In genomic region chr16:11079657-11080187, GRCh38 we compare ENCODE assay signal across 8 cellular contexts.
DNase-seq lines count a peak whose midpoint lies in the region; ATAC-seq and TF ChIP-seq lines count a peak whose summit lies in the region.

No MANE protein-coding gene starts in this region.

- H3K9me2 ChIP-seq in GM23248 (ENCODE audit: insufficient read depth) = no peaks in the 10 kb centered on the region

- peak overlapping the region; percentile 90 to 94 for H3K27ac Mint-ChIP-seq in activated naive CD4-positive, alpha-beta T cell treated with anti-CD3 and anti-CD28 coated beads, Interleukin-2, amount 50 U/mL, for 72 hours
- H3K27ac Mint-ChIP-seq in memory B cell = peak overlapping the region; percentile 76
- H3K27ac Mint-ChIP-seq in CD8-positive, alpha-beta T cell = no peak overlapping the region

- in situ Hi-C loops in GM23248 (cut with MboI) = no loop called here

- CTCF ChIA-PET in CD8-positive, alpha-beta T cell (lab: Charles Lee) = no interaction called here

- H3K9ac ChIP-seq in GM23248 = peak overlapping the region; percentile 54

- ATAC-seq in activated naive CD4-positive, alpha-beta T cell treated with anti-CD3 and anti-CD28 coated beads, Interleukin-2, amount 50 U/mL, for 72 hours = peak; percentile 8 to 20
- peak; percentile 21 for ATAC-seq in memory B cell (ENCODE audit: low read depth)
- ATAC-seq in CD8-positive, alpha-beta T cell = no peak
- no peak for ATAC-seq in HG03097 (IDR thresholded peaks at IDR 0.05; ENCODE audit: low FRiP score, unreplicated experiment)
- ATAC-seq in GM19452 (IDR thresholded peaks at IDR 0.05; ENCODE audit: unreplicated experiment) = no peak

- peak overlapping the region; percentile 5; the same call in 1 of the 2 replicates for H3K4me3 ChIP-seq in GM23248
- H3K4me3 ChIP-seq in CD8-positive, alpha-beta T cell (ENCODE audit: low read depth, low read length) = no peak overlapping the region

- H2AFZ ChIP-seq in GM23248 = no peak overlapping the region

- no peaks in the 10 kb centered on the region for H3K36me3 ChIP-seq in GM23248 (ENCODE audit: low read depth)
- peaks cover 5% of the 10 kb centered on the region for H3K36me3 ChIP-seq in CD8-positive, alpha-beta T cell (ENCODE audit: insufficient read depth, low read length)

- no peaks in the 10 kb centered on the region for H3K27me3 ChIP-seq in GM23248 (replicated peaks; ENCODE audit: insufficient read depth)
- no peaks in the 10 kb centered on the region for H3K27me3 ChIP-seq in CD8-positive, alpha-beta T cell (ENCODE audit: insufficient read depth, low read length)

- no peaks in the 10 kb centered on the region for H3K9me3 ChIP-seq in GM23248 (ENCODE audit: low read depth)
- H3K9me3 ChIP-seq in CD8-positive, alpha-beta T cell (ENCODE audit: low read length) = no peaks in the 10 kb centered on the region

- no peaks in the 10 kb centered on the region for H4K20me1 ChIP-seq in GM23248 (ENCODE audit: insufficient read depth)

- peak overlapping the region; percentile 70 for H3K4me2 ChIP-seq in GM23248 (ENCODE audit: unreplicated experiment)

- H3K9me3 Mint-ChIP-seq in activated naive CD4-positive, alpha-beta T cell treated with anti-CD3 and anti-CD28 coated beads, Interleukin-2, amount 50 U/mL, for 72 hours = no peaks in the 10 kb centered on the region
- no peaks in the 10 kb centered on the region for H3K9me3 Mint-ChIP-seq in memory B cell
- H3K9me3 Mint-ChIP-seq in CD8-positive, alpha-beta T cell = no peaks in the 10 kb centered on the region

- WGBS in GM23248 (ENCODE audit: low coverage in 1 of 2, low lambda C conversion rate in 2 of 2, missing lambda C conversion rate in 2 of 2), 2 experiments = 8 to 9% methylated on average over 6 of the region's 6 CpGs

- H3K27me3 Mint-ChIP-seq in memory B cell = no peaks in the 10 kb centered on the region
- H3K27me3 Mint-ChIP-seq in CD8-positive, alpha-beta T cell (ENCODE audit: low read depth) = no peaks in the 10 kb centered on the region

- peak overlapping the region; percentile 88 for H3K27ac ChIP-seq in GM23248
- no peak overlapping the region for H3K27ac ChIP-seq in CD8-positive, alpha-beta T cell (ENCODE audit: low read depth, low read length)

- peak overlapping the region; percentile 27 for H3K4me3 Mint-ChIP-seq in memory B cell
- no peak overlapping the region for H3K4me3 Mint-ChIP-seq in CD8-positive, alpha-beta T cell

- peaks cover 45% of the 10 kb centered on the region for H3K4me1 Mint-ChIP-seq in memory B cell
- H3K4me1 Mint-ChIP-seq in CD8-positive, alpha-beta T cell (ENCODE audit: low read depth) = peaks cover 22% of the 10 kb centered on the region

- peaks cover 42% of the 10 kb centered on the region for H3K4me1 ChIP-seq in GM23248 (ENCODE audit: insufficient read depth)
- H3K4me1 ChIP-seq in CD8-positive, alpha-beta T cell (ENCODE audit: insufficient read depth, low read length) = peaks cover 18% of the 10 kb centered on the region

- DNase-seq in AG08396 (ENCODE audit: low spot score) (peak; percentile 66), GM23248 (peak; percentile 94), memory B cell (ENCODE audit: low spot score in 2 of 2) (no peak), SHP77 (lab: John Stamatoyannopoulos, UW) (no peak)
- no peak for DNase-seq in activated naive CD4-positive, alpha-beta T cell treated with anti-CD3 and anti-CD28 coated beads, Interleukin-2, amount 50 U/mL, for 72 hours (ENCODE audit: low spot score in 2 of 2)
- no peak for DNase-seq in CD8-positive, alpha-beta T cell

- no peaks in the 10 kb centered on the region for H3K79me2 ChIP-seq in GM23248 (ENCODE audit: insufficient read depth)

- peaks cover 0 to 11% of the 10 kb centered on the region in 2 donors for H3K36me3 Mint-ChIP-seq in activated naive CD4-positive, alpha-beta T cell treated with anti-CD3 and anti-CD28 coated beads, Interleukin-2, amount 50 U/mL, for 72 hours
- H3K36me3 Mint-ChIP-seq in memory B cell = peaks cover 17% of the 10 kb centered on the region
- peaks cover 44% of the 10 kb centered on the region for H3K36me3 Mint-ChIP-seq in CD8-positive, alpha-beta T cell

- peaks cover 47% of the 10 kb centered on the region for H3F3A ChIP-seq in GM23248 (ENCODE audit: insufficient read depth)

- intact Hi-C loops in CD8-positive, alpha-beta T cell (cut with DNase I, micrococcal nuclease) = no loop called here

- POLR2A ChIA-PET in CD8-positive, alpha-beta T cell (lab: Charles Lee) = no interaction called here

- no peak for TF ChIP-seq CTCF in CD8-positive, alpha-beta T cell (IDR thresholded peaks at IDR 0.05)

Comparison
In these comparisons a context has a peak if more than half of its experiments do, and no peak if none do; other contexts are left out.
1. DNase-seq: peak in AG08396 (single experiment) and GM23248 (single experiment); none in activated naive CD4-positive, alpha-beta T cell treated with anti-CD3 and anti-CD28 coated beads, Interleukin-2, amount 50 U/mL, for 72 hours (0 of 2), memory B cell (0 of 2), CD8-positive, alpha-beta T cell (0 of 7) and SHP77 (0 of 2).
2. ATAC-seq: peak in activated naive CD4-positive, alpha-beta T cell treated with anti-CD3 and anti-CD28 coated beads, Interleukin-2, amount 50 U/mL, for 72 hours (2 of 2) and memory B cell (single experiment); none in CD8-positive, alpha-beta T cell (single experiment), HG03097 (single experiment) and GM19452 (single experiment).